In the genomic region with DNA sequence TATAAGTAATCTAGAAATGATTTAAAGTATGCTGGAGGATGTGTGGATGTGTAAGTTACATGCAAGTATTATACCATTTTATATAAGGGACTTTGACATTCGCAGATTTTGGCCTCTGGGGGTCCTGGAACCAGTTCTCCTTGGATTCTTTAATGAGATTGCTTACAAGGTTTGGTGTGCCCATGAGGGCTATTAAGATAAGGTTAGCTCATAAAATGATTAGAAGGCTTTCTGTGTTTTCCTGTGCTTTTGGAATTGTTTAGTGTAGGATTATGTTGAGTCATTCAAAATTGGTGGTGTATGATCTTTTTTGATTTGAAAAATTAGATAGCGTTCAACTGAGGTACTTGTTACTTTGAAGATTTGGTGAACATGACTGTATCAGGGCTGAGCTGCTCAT, we compare ENCODE assay signal across 16 cellular contexts. TPM values are rescaled to one million over a fixed set of nuclear protein-coding genes. Genes with fewer than 3 reads are reported as not detected.
DNase-seq lines count a peak whose midpoint lies in the region; ATAC-seq and TF ChIP-seq lines count a peak whose summit lies in the region.
"Had no signal": no experiment of that assay in that cellular context is flagged by ENCODE, and none has a peak within 500 bp of the region (broad histone marks: within the 10 kb centered on the region; RNA-seq: fewer than 3 reads in every experiment).

No MANE protein-coding gene starts in this region.

- peaks cover 24% of the 10 kb centered on the region for H3K4me1 Mint-ChIP-seq in Caco-2 (ENCODE audit: low read depth, unreplicated experiment)

- ATAC-seq in GM21390 (IDR thresholded peaks at IDR 0.05; ENCODE audit: unreplicated experiment), result no peak

- H3K4me3 ChIP-seq in ACC112 (ENCODE audit: low read depth, low read length) (peak overlapping the region; percentile 20; the same call in 1 of the 2 replicates), Caco-2 (ENCODE audit: low read depth, low read length) (no peak overlapping the region), fibroblast of villous mesenchyme (ENCODE audit: low read depth, low read length) (no peak overlapping the region)
- H3K4me3 ChIP-seq: BLaER1 had no signal

- H3K9me3 Mint-ChIP-seq in Caco-2 (ENCODE audit: unreplicated experiment), result no peaks in the 10 kb centered on the region
- H3K9me3 Mint-ChIP-seq: activated naive CD4-positive, alpha-beta T cell treated with anti-CD3 and anti-CD28 coated beads for 36 hours; naive B cell had no signal

- no peaks in the 10 kb centered on the region for H3K27me3 Mint-ChIP-seq in Caco-2 (ENCODE audit: insufficient read depth, unreplicated experiment)
- H3K27me3 Mint-ChIP-seq: naive B cell had no signal

- BruUV-seq in Caco-2 (replicated peaks; lab: Mats Ljungman, UMichigan), result no TSS peak

- peak overlapping the region; percentile 37 for H3K27ac Mint-ChIP-seq in Caco-2 (ENCODE audit: unreplicated experiment)
- H3K27ac Mint-ChIP-seq: activated naive CD4-positive, alpha-beta T cell treated with anti-CD3 and anti-CD28 coated beads for 36 hours had no signal

- H3K4me1 ChIP-seq in ACC112 (ENCODE audit: control insufficient read depth, insufficient read depth, low read length, unreplicated experiment), result peaks cover 16% of the 10 kb centered on the region
- H3K4me1 ChIP-seq in Caco-2, result peaks cover 41% of the 10 kb centered on the region

- no peak overlapping the region for H2AFZ ChIP-seq in ACC112 (ENCODE audit: low read length, unreplicated experiment)

- H3K27me3 ChIP-seq in ACC112 (ENCODE audit: insufficient read depth, low read length) (no peaks in the 10 kb centered on the region), Caco-2 (replicated peaks; ENCODE audit: control insufficient read depth, insufficient read depth, low read length) (no peaks in the 10 kb centered on the region)
- H3K27me3 ChIP-seq: BLaER1 had no signal

- POLR2A ChIA-PET in Caco-2 (lab: Charles Lee), result no interaction called here

- H3K4me3 Mint-ChIP-seq in Caco-2 (ENCODE audit: unreplicated experiment), result no peak overlapping the region

- H3K36me3 ChIP-seq in ACC112 (ENCODE audit: insufficient read depth, low read length) (no peaks in the 10 kb centered on the region), Caco-2 (ENCODE audit: control insufficient read depth, insufficient read depth, low read length) (no peaks in the 10 kb centered on the region)

- H3K27ac ChIP-seq in ACC112 (ENCODE audit: low read depth, low read length) (peak overlapping the region; percentile 24; the same call in 1 of the 2 replicates), VCaP (peak overlapping the region; percentile 3; the same call in 1 of the 2 replicates)
- H3K27ac ChIP-seq: BLaER1 had no signal

- peak in 1 of 2 experiments; percentile 3 for TF ChIP-seq CTCF in Caco-2 (IDR thresholded peaks at IDR 0.05; ENCODE audit: insufficient read depth in 1 of 2, low read depth in 1 of 2, low read length in 1 of 2, severe bottlenecking in 1 of 2, unreplicated experiment in 1 of 2)
- no peak for TF ChIP-seq CTCF in VCaP (conservative IDR thresholded peaks at IDR 0.05)
- no peak for TF ChIP-seq CTCF in fibroblast of villous mesenchyme (IDR thresholded peaks at IDR 0.05; ENCODE audit: insufficient read depth, low read depth, low read length)

- intact Hi-C loops in Caco-2 (cut with micrococcal nuclease; ENCODE audit: unreplicated experiment), result no loop called here

- H3K9me3 ChIP-seq in Caco-2, result no peaks in the 10 kb centered on the region

- CTCF ChIA-PET in Caco-2 (lab: Charles Lee), result interaction anchor here (0.8 kb wide), 1 partner anchor 75 kb away, joined by 4 read pairs; no protein-coding TSS in a partner anchor

- H3K36me3 Mint-ChIP-seq in Caco-2 (ENCODE audit: insufficient read depth, unreplicated experiment), result peaks cover 11% of the 10 kb centered on the region

- H3K79me2 ChIP-seq in ACC112 (ENCODE audit: control insufficient read depth, insufficient read depth, low read length, unreplicated experiment), result peaks cover 96% of the 10 kb centered on the region

- DNase-seq in Caco-2, result no peak
- DNase-seq in fibroblast of villous mesenchyme (ENCODE audit: low read depth), result peak; percentile 51
- DNase-seq in Kasumi-1 (lab: John Stamatoyannopoulos, UW), result no peak
- DNase-seq in SKM-1 (lab: John Stamatoyannopoulos, UW; ENCODE audit: unreplicated experiment), result no peak
- no peak for DNase-seq in NCI-H2171 (lab: John Stamatoyannopoulos, UW)
- DNase-seq: activated CD8-positive, alpha-beta memory T cell treated with anti-CD3 and anti-CD28 coated beads for 24 hours; activated naive CD4-positive, alpha-beta T cell treated with anti-CD3 and anti-CD28 coated beads for 36 hours; GDM1; left colon; naive B cell; NCI-H1436 treated with DMSO at 0.1 percent for 48 hours; stimulated activated CD4-positive, alpha-beta T cell treated with anti-CD3 and anti-CD28 coated beads, Interleukin-4, amount 100 ng/mL, for 1 hour had no signal

RNA-seq across cellular contexts. Expression of a gene that starts 5.6 kb away (rescaled TPM):
- 44.3 and 46.7 TPM in 2 replicates for total RNA-seq in Caco-2 (2022)
- total RNA-seq in fibroblast of villous mesenchyme, result 27.4 and 33.7 TPM in 2 replicates
